8 cellular contexts compared by ENCODE assay signal in genomic region chr3:184360834-184361531, GRCh38. TPM values are rescaled to one million over a fixed set of nuclear protein-coding genes. Genes with fewer than 3 reads are reported as not detected.
DNase-seq lines count a peak whose midpoint lies in the region; ATAC-seq and TF ChIP-seq lines count a peak whose summit lies in the region.

No MANE protein-coding gene starts in this region.

- no peak overlapping the region for H2BK15ac ChIP-seq in H9 (ENCODE audit: low read depth, low read length)

- H3K27me3 Mint-ChIP-seq in CD14-positive monocyte (ENCODE audit: low read depth in 3 of 3): peaks cover 12 to 15% (median 14%) of the 10 kb centered on the region in 3 donors
- peaks cover 8% of the 10 kb centered on the region for H3K27me3 Mint-ChIP-seq in H9 (ENCODE audit: low read depth)
- peaks cover 2% of the 10 kb centered on the region for H3K27me3 Mint-ChIP-seq in activated CD4-positive, alpha-beta memory T cell treated with anti-CD3 and anti-CD28 coated beads, Interleukin-2, amount 10 ng/mL, durations not matched to agents 7 days and 5 days
- H3K27me3 Mint-ChIP-seq in stimulated activated naive CD8-positive, alpha-beta T cell treated with anti-CD3 and anti-CD28 coated beads, Interleukin-15, amount 100 ng/mL, for 72 hours: no peaks in the 10 kb centered on the region

- CTCF ChIA-PET in activated CD4-positive, alpha-beta memory T cell treated with anti-CD3 and anti-CD28 coated beads, Interleukin-2, amount 10 ng/mL, durations not matched to agents 7 days and 5 days (lab: Charles Lee): interaction anchor here (2.6 kb wide), 1 partner anchor 11 kb away, joined by 13 read pairs; no protein-coding TSS in a partner anchor

- no peak overlapping the region for H3K18ac ChIP-seq in H9 (ENCODE audit: insufficient read length, low read depth, low read length)

- H2BK12ac ChIP-seq in H9 (ENCODE audit: insufficient read length, low read depth, low read length): no peak overlapping the region

- H2BK120ac ChIP-seq in H9 (ENCODE audit: low read depth, low read length, poor library complexity, severe bottlenecking): no peak overlapping the region

- H3K9me3 Mint-ChIP-seq in CD14-positive monocyte: peaks cover 0 to 2% (median 0%) of the 10 kb centered on the region in 7 donors
- no peaks in the 10 kb centered on the region for H3K9me3 Mint-ChIP-seq in H9
- H3K9me3 Mint-ChIP-seq in activated CD4-positive, alpha-beta memory T cell treated with anti-CD3 and anti-CD28 coated beads, Interleukin-2, amount 10 ng/mL, durations not matched to agents 7 days and 5 days: no peaks in the 10 kb centered on the region
- no peaks in the 10 kb centered on the region for H3K9me3 Mint-ChIP-seq in stimulated activated naive CD8-positive, alpha-beta T cell treated with anti-CD3 and anti-CD28 coated beads, Interleukin-15, amount 100 ng/mL, for 72 hours

- H3K23ac ChIP-seq in H9 (ENCODE audit: insufficient read length, low read depth, low read length): no peak overlapping the region

- H4K20me1 ChIP-seq in H9 (ENCODE audit: control insufficient read depth, insufficient read depth, insufficient read length): peaks cover 2% of the 10 kb centered on the region

- no peak overlapping the region for H3K27ac Mint-ChIP-seq in CD14-positive monocyte
- H3K27ac Mint-ChIP-seq in H9: peak overlapping the region in 1 of 3 experiments; percentile 93; a peak in 2 of 7 replicates
- H3K27ac Mint-ChIP-seq in activated CD4-positive, alpha-beta memory T cell treated with anti-CD3 and anti-CD28 coated beads, Interleukin-2, amount 10 ng/mL, durations not matched to agents 7 days and 5 days: peak overlapping the region; percentile 71
- no peak overlapping the region for H3K27ac Mint-ChIP-seq in stimulated activated naive CD8-positive, alpha-beta T cell treated with anti-CD3 and anti-CD28 coated beads, Interleukin-15, amount 100 ng/mL, for 72 hours

- H3K9me3 ChIP-seq in H9 (ENCODE audit: control insufficient read depth, low read depth, low read length) (no peaks in the 10 kb centered on the region), iPS-15b (ENCODE audit: control insufficient read depth, insufficient read depth, low read length) (no peaks in the 10 kb centered on the region)

- no CpG with 5 or more reads among the region's 25 CpGs for WGBS in H9 (ENCODE audit: extremely low coverage, insufficient read length, low lambda C conversion rate)

- H3K27me3 ChIP-seq in H9 (ENCODE audit: insufficient read depth, low read length) (no peaks in the 10 kb centered on the region; the same call in 1 of the 2 replicates), iPS-15b (ENCODE audit: control insufficient read depth, insufficient read depth, low read length) (peaks cover 32% of the 10 kb centered on the region)

- TF ChIP-seq CTCF in CD14-positive monocyte (IDR thresholded peaks at IDR 0.05) (no peak), H9 (conservative IDR thresholded peaks at IDR 0.05) (no peak)

- no peak overlapping the region for H4K5ac ChIP-seq in H9 (ENCODE audit: insufficient read length, low read depth, low read length)

- H3K56ac ChIP-seq in H9 (ENCODE audit: insufficient read length, low read depth, low read length): no peak overlapping the region

- intact Hi-C loops in CD14-positive monocyte (cut with micrococcal nuclease): no loop called here

- peaks cover 25% of the 10 kb centered on the region for H3K23me2 ChIP-seq in H9 (ENCODE audit: insufficient read length, low read depth, low read length, poor library complexity, severe bottlenecking)

- H3K27ac ChIP-seq in H9 (ENCODE audit: insufficient read length, low read depth, low read length): no peak overlapping the region

- H3T11ph ChIP-seq in H9 (ENCODE audit: low read length): no peak overlapping the region

- H3K4me1 ChIP-seq in H9 (ENCODE audit: insufficient read depth, low read length) (peaks cover 2% of the 10 kb centered on the region; the same call in 1 of the 2 replicates), iPS-15b (ENCODE audit: control insufficient read depth, insufficient read depth, low read length) (peaks cover 15% of the 10 kb centered on the region)

- H2BK20ac ChIP-seq in H9 (ENCODE audit: low read depth, low read length, poor library complexity, severe bottlenecking): no peak overlapping the region

- H2AFZ ChIP-seq in H9 (ENCODE audit: low read length): no peak overlapping the region

- no peak overlapping the region for H3K4ac ChIP-seq in H9 (ENCODE audit: low read depth, low read length)

- ATAC-seq in stimulated activated naive CD8-positive, alpha-beta T cell treated with anti-CD3 and anti-CD28 coated beads, Interleukin-15, amount 100 ng/mL, for 72 hours: no peak
- ATAC-seq in HG02973 (IDR thresholded peaks at IDR 0.05; ENCODE audit: unreplicated experiment): no peak

- peak overlapping the region; percentile 95 for H3K4me3 ChIP-seq in iPS-15b (ENCODE audit: low read depth, low read length)

- H3K36me3 Mint-ChIP-seq in CD14-positive monocyte: peaks cover 9 to 10% of the 10 kb centered on the region in 2 donors
- peaks cover 21 to 42% (median 39%) of the 10 kb centered on the region in 3 experiments; a peak in 6 of 7 replicates for H3K36me3 Mint-ChIP-seq in H9 (ENCODE audit: insufficient read depth in 1 of 3, low read depth in 3 of 3)
- peaks cover 16% of the 10 kb centered on the region for H3K36me3 Mint-ChIP-seq in activated CD4-positive, alpha-beta memory T cell treated with anti-CD3 and anti-CD28 coated beads, Interleukin-2, amount 10 ng/mL, durations not matched to agents 7 days and 5 days (ENCODE audit: low read depth)

- peak overlapping the region; percentile 38 for H3K9ac ChIP-seq in H9 (ENCODE audit: extremely low read depth, insufficient read length, low read length)
- no peak overlapping the region for H3K9ac ChIP-seq in iPS-15b (ENCODE audit: low read depth, low read length)

- no peak overlapping the region for H2AK5ac ChIP-seq in H9 (ENCODE audit: insufficient read length, low read length)

- no peak overlapping the region for H4K8ac ChIP-seq in H9 (replicated peaks; ENCODE audit: insufficient read length, low read depth, low read length)

- peak overlapping the region; percentile 72 to 87 for H3K4me3 Mint-ChIP-seq in CD14-positive monocyte
- H3K4me3 Mint-ChIP-seq in H9: peak overlapping the region; percentile 62 to 90
- peak overlapping the region; percentile 74 for H3K4me3 Mint-ChIP-seq in activated CD4-positive, alpha-beta memory T cell treated with anti-CD3 and anti-CD28 coated beads, Interleukin-2, amount 10 ng/mL, durations not matched to agents 7 days and 5 days
- peak overlapping the region; percentile 80 to 95 for H3K4me3 Mint-ChIP-seq in stimulated activated naive CD8-positive, alpha-beta T cell treated with anti-CD3 and anti-CD28 coated beads, Interleukin-15, amount 100 ng/mL, for 72 hours

- H3K14ac ChIP-seq in H9 (ENCODE audit: insufficient read depth, low read length): 0 out of 2 replicates have a peak overlapping the region, but pooled peaks have one; percentile 26

- H2BK5ac ChIP-seq in H9 (ENCODE audit: insufficient read length, low read length): no peak overlapping the region

- peaks cover 24% of the 10 kb centered on the region for H3K4me1 Mint-ChIP-seq in CD14-positive monocyte
- H3K4me1 Mint-ChIP-seq in H9: peaks cover 23 to 26% of the 10 kb centered on the region in 2 experiments
- peaks cover 27% of the 10 kb centered on the region for H3K4me1 Mint-ChIP-seq in activated CD4-positive, alpha-beta memory T cell treated with anti-CD3 and anti-CD28 coated beads, Interleukin-2, amount 10 ng/mL, durations not matched to agents 7 days and 5 days
- peaks cover 40% of the 10 kb centered on the region for H3K4me1 Mint-ChIP-seq in stimulated activated naive CD8-positive, alpha-beta T cell treated with anti-CD3 and anti-CD28 coated beads, Interleukin-15, amount 100 ng/mL, for 72 hours

- H3K4me2 ChIP-seq in H9 (ENCODE audit: insufficient read depth, insufficient read length, low read length): peak overlapping the region; percentile 70

- peaks cover 15% of the 10 kb centered on the region for H3K36me3 ChIP-seq in iPS-15b (ENCODE audit: control insufficient read depth, insufficient read depth, low read length)

- no peaks in the 10 kb centered on the region; the same call in 1 of the 2 replicates for H3K79me2 ChIP-seq in H9 (ENCODE audit: insufficient read depth, low read length)

- H3K79me1 ChIP-seq in H9 (ENCODE audit: insufficient read depth, low read depth, low read length, poor library complexity, severe bottlenecking): no peaks in the 10 kb centered on the region

- POLR2A ChIA-PET in activated CD4-positive, alpha-beta memory T cell treated with anti-CD3 and anti-CD28 coated beads, Interleukin-2, amount 10 ng/mL, durations not matched to agents 7 days and 5 days (lab: Charles Lee): interaction anchor here (0.7 to 3.0 kb wide), 8 partner anchors 9 to 226 kb away, joined by 3 to 13 read pairs (median 4); partner anchors contain the start of genes EIF2B5 and FAM131A

- DNase-seq in CD14-positive monocyte (ENCODE audit: low spot score) (no peak), H9 (no peak), GDM1 (lab: John Stamatoyannopoulos, UW) (no peak), activated gamma-delta T cell (lab: John Stamatoyannopoulos, UW) (no peak)
- DNase-seq in activated CD4-positive, alpha-beta memory T cell treated with anti-CD3 and anti-CD28 coated beads, Interleukin-2, amount 10 ng/mL, durations not matched to agents 7 days and 5 days: no peak
- DNase-seq in stimulated activated naive CD8-positive, alpha-beta T cell treated with anti-CD3 and anti-CD28 coated beads, Interleukin-15, amount 100 ng/mL, for 72 hours: no peak

- no peak overlapping the region for H4K91ac ChIP-seq in H9 (ENCODE audit: insufficient read length, low read depth, low read length)

RNA-seq across cellular contexts. Expression of gene CLCN2, which starts 0.4 kb away (rescaled TPM):
- polyA plus RNA-seq in CD14-positive monocyte: under 1 TPM in 1 of 2 donors, not detected in 1; 0.16 TPM
- 17.2 and 19.5 TPM in 2 replicates for total RNA-seq in H9 (2021)
- 1 to 10 TPM; 3.6 to 4.9 TPM for total RNA-seq in activated CD4-positive, alpha-beta memory T cell treated with anti-CD3 and anti-CD28 coated beads, Interleukin-2, amount 10 ng/mL, durations not matched to agents 7 days and 5 days

RNA-seq across cellular contexts. Expression of gene POLR2H, which starts 0.5 kb away (rescaled TPM):
- 10 to 100 TPM; 21.7 to 24.6 TPM for polyA plus RNA-seq in CD14-positive monocyte
- total RNA-seq in H9 (2021): 115 and 122 TPM in 2 replicates
- total RNA-seq in activated CD4-positive, alpha-beta memory T cell treated with anti-CD3 and anti-CD28 coated beads, Interleukin-2, amount 10 ng/mL, durations not matched to agents 7 days and 5 days: 10 to 100 TPM; 73.9 to 79.3 TPM

RNA-seq across cellular contexts. Expression of gene THPO, which starts 17.0 kb away (rescaled TPM):
- not detected for polyA plus RNA-seq in CD14-positive monocyte
- 0.64 and 0.85 TPM in 2 replicates for total RNA-seq in H9 (2021)
- total RNA-seq in activated CD4-positive, alpha-beta memory T cell treated with anti-CD3 and anti-CD28 coated beads, Interleukin-2, amount 10 ng/mL, durations not matched to agents 7 days and 5 days: not detected

RNA-seq across cellular contexts. Expression of gene CHRD, which starts 18.9 kb away (rescaled TPM):
- not detected for polyA plus RNA-seq in CD14-positive monocyte
- total RNA-seq in H9 (2021): 1.8 and 1.9 TPM in 2 replicates
- not detected for total RNA-seq in activated CD4-positive, alpha-beta memory T cell treated with anti-CD3 and anti-CD28 coated beads, Interleukin-2, amount 10 ng/mL, durations not matched to agents 7 days and 5 days

RNA-seq across cellular contexts. Expression of gene FAM131A, which starts 23.6 kb away (rescaled TPM):
- 1 to 10 TPM; 5.8 to 7.7 TPM for polyA plus RNA-seq in CD14-positive monocyte
- 14.4 and 15.5 TPM in 2 replicates for total RNA-seq in H9 (2021)
- total RNA-seq in activated CD4-positive, alpha-beta memory T cell treated with anti-CD3 and anti-CD28 coated beads, Interleukin-2, amount 10 ng/mL, durations not matched to agents 7 days and 5 days: 1 to 10 TPM; 6.5 to 8.7 TPM
